Comparison of ENCODE assay signal across 9 cellular contexts in genomic region chr11:32895471-32895870, GRCh38. TPM values are rescaled to one million over a fixed set of nuclear protein-coding genes. Genes with fewer than 3 reads are reported as not detected.
DNase-seq lines count a peak whose midpoint lies in the region; ATAC-seq and TF ChIP-seq lines count a peak whose summit lies in the region.
"Had no signal": no experiment of that assay in that cellular context is flagged by ENCODE, and none has a peak within 500 bp of the region (broad histone marks: within the 10 kb centered on the region; RNA-seq: fewer than 3 reads in every experiment).

No MANE protein-coding gene starts in this region.

- H3K4me2 ChIP-seq in SK-N-SH (peak overlapping the region; percentile 94), Loucy (ENCODE audit: low read depth, low read length, poor library complexity, severe bottlenecking) (peak overlapping the region; percentile 90), neural cell (ENCODE audit: low read length) (peak overlapping the region; percentile 92)

- H3K4me3 Mint-ChIP-seq in activated naive CD8-positive, alpha-beta T cell treated with anti-CD3 and anti-CD28 coated beads for 36 hours = peak overlapping the region; percentile 25

- H3K36me3 ChIP-seq in SK-N-SH (replicated peaks in 1 of 2; ENCODE audit: control insufficient read depth in 1 of 2, insufficient read depth in 2 of 2, low read length in 1 of 2) = peaks cover 0 to 4% of the 10 kb centered on the region in 2 experiments
- no peaks in the 10 kb centered on the region for H3K36me3 ChIP-seq in Loucy (ENCODE audit: insufficient read depth, low read length)
- H3K36me3 ChIP-seq in neural cell (ENCODE audit: insufficient read depth, low read length) = peaks cover 6% of the 10 kb centered on the region
- H3K36me3 ChIP-seq: gastroesophageal sphincter had no signal

- peak overlapping the region; percentile 96; the same call in 1 of the 2 replicates for H3K9ac ChIP-seq in SK-N-SH
- peak overlapping the region; percentile 88 for H3K9ac ChIP-seq in Loucy (ENCODE audit: low read depth, low read length, poor library complexity, severe bottlenecking)
- H3K9ac ChIP-seq in neural cell (ENCODE audit: low read length) = peak overlapping the region; percentile 98

- peaks cover 73% of the 10 kb centered on the region for H3K79me2 ChIP-seq in SK-N-SH (ENCODE audit: insufficient read depth)
- H3K79me2 ChIP-seq in Loucy (ENCODE audit: insufficient read depth, low read length) = peaks cover 73% of the 10 kb centered on the region
- H3K79me2 ChIP-seq in neural cell (replicated peaks; ENCODE audit: insufficient read depth, low read length) = peaks cover 60% of the 10 kb centered on the region

- TF ChIP-seq EP300 in SK-N-SH (IDR thresholded peaks at IDR 0.05; ENCODE audit: borderline replicate concordance in 1 of 2, low read depth in 1 of 2, low read length in 1 of 2) (no peak), neural cell (conservative IDR thresholded peaks at IDR 0.05; ENCODE audit: poor library complexity, severe bottlenecking) (peak; percentile 97)

- peaks cover 51% of the 10 kb centered on the region for H3K4me1 Mint-ChIP-seq in activated naive CD8-positive, alpha-beta T cell treated with anti-CD3 and anti-CD28 coated beads for 36 hours

- H3K4me3 ChIP-seq in SK-N-SH (ENCODE audit: low read depth in 2 of 2, low read length in 1 of 2) (0 out of 4 replicates have a peak overlapping the region, but pooled peaks of 1 of the 2 experiments have one; percentile 85), Loucy (ENCODE audit: low read length, poor library complexity, severe bottlenecking) (peak overlapping the region; percentile 77), neural cell (ENCODE audit: low read length) (peak overlapping the region; percentile 94), dorsolateral prefrontal cortex (peak overlapping the region in 2 of 59 donors; percentile 89 to 94)
- H3K4me3 ChIP-seq: gastroesophageal sphincter had no signal

- H2AFZ ChIP-seq in SK-N-SH (ENCODE audit: low read depth) (no peak overlapping the region), Loucy (ENCODE audit: low read length) (no peak overlapping the region), neural cell (ENCODE audit: low read depth, low read length) (no peak overlapping the region)

- H3K36me3 Mint-ChIP-seq in activated naive CD8-positive, alpha-beta T cell treated with anti-CD3 and anti-CD28 coated beads for 36 hours = peaks cover 29% of the 10 kb centered on the region

- H3K9me2 ChIP-seq in SK-N-SH = no peaks in the 10 kb centered on the region
- H3K9me2 ChIP-seq in Loucy (replicated peaks; ENCODE audit: low read depth, low read length) = no peaks in the 10 kb centered on the region
- no peaks in the 10 kb centered on the region for H3K9me2 ChIP-seq in neural cell (ENCODE audit: insufficient read depth, low read length)

- intact Hi-C loops in dorsolateral prefrontal cortex (cut with DNase I) = loop anchor here (5.0 to 10.0 kb wide), 3 partner anchors 59 to 359 kb away; partner anchors contain the start of gene HIPK3 (in 1 of the 2)
- intact Hi-C loops in left ventricle myocardium superior (cut with micrococcal nuclease) = no loop called here

- H3K9me3 ChIP-seq in SK-N-SH (no peaks in the 10 kb centered on the region), Loucy (ENCODE audit: insufficient read depth, low read depth, low read length) (no peaks in the 10 kb centered on the region), neural cell (ENCODE audit: low read length) (no peaks in the 10 kb centered on the region)
- H3K9me3 ChIP-seq: gastroesophageal sphincter had no signal

- WGBS in SK-N-SH (ENCODE audit: low lambda C conversion rate) = 63% methylated on average over 1 of the region's 1 CpG

- no peaks in the 10 kb centered on the region for H3K27me3 Mint-ChIP-seq in activated naive CD8-positive, alpha-beta T cell treated with anti-CD3 and anti-CD28 coated beads for 36 hours

- no peak overlapping the region for H3K27ac Mint-ChIP-seq in activated naive CD8-positive, alpha-beta T cell treated with anti-CD3 and anti-CD28 coated beads for 36 hours

- POLR2A ChIA-PET in SK-N-SH (lab: Yijun Ruan, JAX) = no interaction called here

- H3K4me1 ChIP-seq in SK-N-SH (ENCODE audit: control insufficient read depth in 1 of 2, insufficient read depth in 2 of 2, low read depth in 1 of 2, low read length in 1 of 2) = peaks cover 9 to 22% of the 10 kb centered on the region in 2 experiments; a peak in 3 of 4 replicates
- peaks cover 55% of the 10 kb centered on the region for H3K4me1 ChIP-seq in Loucy (ENCODE audit: insufficient read depth, low read length, poor library complexity, severe bottlenecking)

- H3K27ac ChIP-seq in SK-N-SH (ENCODE audit: low read depth in 2 of 2, low read length in 1 of 2) (0 out of 4 replicates have a peak overlapping the region, but pooled peaks of 1 of the 2 experiments have one; percentile 5), neural cell (ENCODE audit: low read length) (peak overlapping the region; percentile 96), dorsolateral prefrontal cortex (no peak overlapping the region)

- ATAC-seq in SK-N-SH treated with all-trans-retinoic acid at 6 μM for 48 hours (no peak), left ventricle myocardium superior (no peak)
- ATAC-seq: gastroesophageal sphincter had no signal

- no peak for DNase-seq in SK-N-SH
- no peak for DNase-seq in activated naive CD8-positive, alpha-beta T cell treated with anti-CD3 and anti-CD28 coated beads for 36 hours
- DNase-seq in dorsolateral prefrontal cortex = no peak
- DNase-seq in left ventricle myocardium superior = no peak
- DNase-seq in activated CD4-positive, alpha-beta T cell treated with anti-CD3 and anti-CD28 coated beads, Interleukin-2, amount 50 U/mL, for 4 hours = no peak

- H3F3A ChIP-seq in SK-N-SH (replicated peaks; ENCODE audit: insufficient read depth) (peaks cover 8% of the 10 kb centered on the region), Loucy (ENCODE audit: low read depth) (0 out of 2 replicates have a peak, but pooled peaks cover 3% of the 10 kb centered on the region), neural cell (ENCODE audit: insufficient read depth, low read length, poor library complexity, severe bottlenecking) (peaks cover 13% of the 10 kb centered on the region)

- H4K20me1 ChIP-seq in SK-N-SH (ENCODE audit: insufficient read depth) (peaks cover 37% of the 10 kb centered on the region), Loucy (ENCODE audit: insufficient read depth, low read length, poor library complexity, severe bottlenecking) (peaks cover 55% of the 10 kb centered on the region), neural cell (ENCODE audit: insufficient read depth) (no peaks in the 10 kb centered on the region)

- no peaks in the 10 kb centered on the region for H3K9me3 Mint-ChIP-seq in activated naive CD8-positive, alpha-beta T cell treated with anti-CD3 and anti-CD28 coated beads for 36 hours

- TF ChIP-seq CTCF in SK-N-SH (IDR thresholded peaks at IDR 0.05) = no peak
- TF ChIP-seq CTCF in Loucy (conservative IDR thresholded peaks at IDR 0.05; ENCODE audit: low read length) = no peak
- no peak for TF ChIP-seq CTCF in neural cell (IDR thresholded peaks at IDR 0.05; ENCODE audit: poor library complexity, severe bottlenecking)
- TF ChIP-seq CTCF in dorsolateral prefrontal cortex (IDR thresholded peaks at IDR 0.05 in 54 of 56, conservative IDR thresholded peaks at IDR 0.05 in 2 of 56; ENCODE audit: low read depth in 1 of 56, partially characterized antibody in 56 of 56) = no peak

- H3K27me3 ChIP-seq in SK-N-SH (ENCODE audit: insufficient read depth) (no peaks in the 10 kb centered on the region), Loucy (ENCODE audit: insufficient read depth, low read length, poor library complexity, severe bottlenecking) (no peaks in the 10 kb centered on the region), neural cell (ENCODE audit: insufficient read depth, low read depth, low read length) (no peaks in the 10 kb centered on the region), dorsolateral prefrontal cortex (no peaks in the 10 kb centered on the region)
- H3K27me3 ChIP-seq: gastroesophageal sphincter had no signal

- TF ChIP-seq RAD21 in SK-N-SH (IDR thresholded peaks at IDR 0.05; ENCODE audit: low read length) (no peak), neural cell (conservative IDR thresholded peaks at IDR 0.05) (peak; percentile 13)

- CTCF ChIA-PET in SK-N-SH (lab: Yijun Ruan, JAX) = interaction anchor here (1.1 to 1.6 kb wide), 2 partner anchors 66 to 170 kb away, joined by 3 read pairs; no protein-coding TSS in a partner anchor

TF ChIP-seq in SK-N-SH, 30 proteins besides CTCF, POLR2A, EP300 and RAD21 (continues in another document):
- no peak for TF ChIP-seq USF1 (IDR thresholded peaks at IDR 0.05; ENCODE audit: borderline replicate concordance, low read depth)
- no peak for TF ChIP-seq JUND (IDR thresholded peaks at IDR 0.05)

TF ChIP-seq in SK-N-SH treated with all-trans-retinoic acid at 6 μM for 48 hours, 23 proteins besides CTCF, POLR2A, EP300 and RAD21 (continues in another document):
- no peak for TF ChIP-seq ESRRG (CRISPR knock-in tag; IDR thresholded peaks at IDR 0.05)
- no peak for TF ChIP-seq TCF4 (CRISPR knock-in tag; IDR thresholded peaks at IDR 0.05; ENCODE audit: borderline replicate concordance)
- TF ChIP-seq TOX (CRISPR knock-in tag; IDR thresholded peaks at IDR 0.05; ENCODE audit: borderline replicate concordance) = no peak
- no peak for TF ChIP-seq CSDC2 (CRISPR knock-in tag; IDR thresholded peaks at IDR 0.05)

TF ChIP-seq in neural cell, 6 proteins besides CTCF, POLR2A, EP300 and RAD21:
- TF ChIP-seq TAF1 (IDR thresholded peaks at IDR 0.05; ENCODE audit: low read depth) (no peak), POLR2AphosphoS5 (IDR thresholded peaks at IDR 0.05) (peak; percentile 90)
TF ChIP-seq in neural cell: peak in this region for 1.

RNA-seq across cellular contexts. Expression of gene QSER1, which starts 2.9 kb away (rescaled TPM):
- polyA plus RNA-seq in SK-N-SH (2012; rRNA removed) = 4.2 and 4.4 TPM in 2 replicates
- polyA plus RNA-seq in SK-N-SH (2012; cell fraction: cytosol; rRNA removed) = 7.3 TPM in 2 replicates
- polyA plus RNA-seq in SK-N-SH (2012; cell fraction: nucleus; rRNA removed) = 6.0 and 12.1 TPM in 2 replicates
- 10 to 100 TPM; 11.7 to 14.8 TPM for total RNA-seq in activated naive CD8-positive, alpha-beta T cell treated with anti-CD3 and anti-CD28 coated beads for 36 hours
- polyA plus RNA-seq in neural cell = 18.1 and 21.2 TPM in 2 replicates
- polyA minus RNA-seq in neural cell = 119 and 157 TPM in 2 replicates
- total RNA-seq in dorsolateral prefrontal cortex = 10 to 100 TPM; 31.1 to 56.7 (median 40.8) TPM
- 16.5 TPM for total RNA-seq in left ventricle myocardium superior
